Comparison of ENCODE assay signal across 12 cellular contexts in the genomic region with DNA sequence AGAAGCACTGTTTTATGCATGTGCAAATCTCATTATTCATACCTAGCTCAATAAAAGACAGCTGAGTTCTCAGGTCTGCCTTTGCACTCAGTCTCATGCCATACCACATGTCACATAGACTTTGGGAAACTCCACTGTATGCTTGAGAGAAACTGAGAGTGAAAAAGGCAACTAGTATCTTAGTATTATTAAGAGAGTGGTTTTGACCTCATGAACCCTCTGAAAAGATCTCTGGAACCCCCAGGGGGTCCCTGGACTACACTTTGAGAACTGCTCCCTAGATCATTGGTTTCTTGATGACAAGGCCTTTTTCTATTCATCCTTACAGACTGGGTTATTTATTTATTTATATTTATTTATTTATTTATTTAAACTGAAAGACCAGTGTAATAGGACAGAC.
A peak's percentile ranks its signal among the peaks of the same experiment; 100 is the strongest.
DNase-seq lines count a peak whose midpoint lies in the region; ATAC-seq and TF ChIP-seq lines count a peak whose summit lies in the region.
"Had no signal": no experiment of that assay in that cellular context is flagged by ENCODE, and none has a peak within 500 bp of the region (broad histone marks: within the 10 kb centered on the region; RNA-seq: fewer than 3 reads in every experiment).

No MANE protein-coding gene starts in this region.

- H3K79me2 ChIP-seq in OCI-LY3 (ENCODE audit: low read length), result peaks cover 86% of the 10 kb centered on the region

- ATAC-seq in GM18508 (IDR thresholded peaks at IDR 0.05; ENCODE audit: insufficient read depth, unreplicated experiment) (peak; percentile 33), GM19467 (IDR thresholded peaks at IDR 0.05; ENCODE audit: unreplicated experiment) (peak; percentile 37), HG03045 (IDR thresholded peaks at IDR 0.05; ENCODE audit: unreplicated experiment) (peak; percentile 47)

- peak overlapping the region; percentile 76; the same call in 1 of the 2 replicates for H3K4me2 ChIP-seq in OCI-LY3 (ENCODE audit: low read length)
- H3K4me2 ChIP-seq: neural progenitor cell had no signal

- H3K9me3 ChIP-seq in OCI-LY3 (ENCODE audit: insufficient read depth, low read length), result no peaks in the 10 kb centered on the region
- H3K9me3 ChIP-seq: body of pancreas had no signal

- H3K4me1 ChIP-seq in OCI-LY3 (ENCODE audit: low read length), result peaks cover 69% of the 10 kb centered on the region

- peak overlapping the region; percentile 97 for H3K9ac ChIP-seq in OCI-LY3 (ENCODE audit: low read length)
- H3K9ac ChIP-seq: neural progenitor cell had no signal

- H2AFZ ChIP-seq in OCI-LY3 (ENCODE audit: low read depth, low read length), result no peak overlapping the region
- H2AFZ ChIP-seq: neural progenitor cell had no signal

- DNase-seq in GM20000 (ENCODE audit: low spot score) (no peak), medulla oblongata (ENCODE audit: extremely low spot score) (no peak)
- no peak for DNase-seq in activated effector memory CD4-positive, alpha-beta T cell treated with anti-CD3 and anti-CD28 coated beads, Interleukin-2, amount 50 U/mL, for 16 hours
- no peak for DNase-seq in activated CD4-positive, alpha-beta T cell treated with anti-CD3 and anti-CD28 coated beads for 48 hours
- DNase-seq: activated CD8-positive, alpha-beta memory T cell treated with anti-CD3 and anti-CD28 coated beads for 24 hours; NCI-H226 had no signal

- no peaks in the 10 kb centered on the region for H4K20me1 ChIP-seq in OCI-LY3 (ENCODE audit: insufficient read depth, low read length)

- TF ChIP-seq CTCF in OCI-LY3 (IDR thresholded peaks at IDR 0.05; ENCODE audit: low read depth, low read length) (no peak), GM20000 (IDR thresholded peaks at IDR 0.05; ENCODE audit: extremely low read depth, missing control alignments) (no peak)

- H3K4me3 ChIP-seq in OCI-LY3 (ENCODE audit: low read length), result peak overlapping the region; percentile 45; the same call in 1 of the 2 replicates
- H3K4me3 ChIP-seq: body of pancreas, neural progenitor cell had no signal

- H3K27ac ChIP-seq in OCI-LY3 (ENCODE audit: low read length), result peak overlapping the region; percentile 96
- H3K27ac ChIP-seq: neural progenitor cell had no signal

- H3K27me3 ChIP-seq in OCI-LY3 (ENCODE audit: low read depth, low read length), result no peaks in the 10 kb centered on the region
- H3K27me3 ChIP-seq: body of pancreas, neural progenitor cell had no signal

- H3K36me3 ChIP-seq in OCI-LY3 (replicated peaks; ENCODE audit: low read depth, low read length), result peaks cover 42% of the 10 kb centered on the region
- H3K36me3 ChIP-seq: neural progenitor cell had no signal
